Comparison of ENCODE assay signal across 12 cellular contexts in genomic region chr9:111148390-111148993, GRCh38.
DNase-seq lines count a peak whose midpoint lies in the region; ATAC-seq and TF ChIP-seq lines count a peak whose summit lies in the region.
"Had no signal": no experiment of that assay in that cellular context is flagged by ENCODE, and none has a peak within 500 bp of the region (broad histone marks: within the 10 kb centered on the region; RNA-seq: fewer than 3 reads in every experiment).

No MANE protein-coding gene starts in this region.

- H3K27ac ChIP-seq in GM23248: peak overlapping the region; percentile 23
- no peak overlapping the region for H3K27ac ChIP-seq in dorsolateral prefrontal cortex
- H3K27ac ChIP-seq: RWPE1 had no signal

- no peak overlapping the region for H3K9ac ChIP-seq in GM23248

- H3K27me3 ChIP-seq in GM23248 (replicated peaks; ENCODE audit: insufficient read depth) (no peaks in the 10 kb centered on the region), dorsolateral prefrontal cortex (no peaks in the 10 kb centered on the region)

- no peaks in the 10 kb centered on the region for H3K36me3 ChIP-seq in GM23248 (ENCODE audit: low read depth)

- 17 to 24% methylated on average over 5 of the region's 5 CpGs for WGBS in GM23248 (ENCODE audit: low coverage in 1 of 2, low lambda C conversion rate in 2 of 2, missing lambda C conversion rate in 2 of 2), 2 experiments

- H2AFZ ChIP-seq in GM23248: peak overlapping the region; percentile 57

- intact Hi-C loops in dorsolateral prefrontal cortex (cut with DNase I): no loop called here

- no peaks in the 10 kb centered on the region for H3K79me2 ChIP-seq in GM23248 (ENCODE audit: insufficient read depth)

- no peak for TF ChIP-seq CTCF in dorsolateral prefrontal cortex (IDR thresholded peaks at IDR 0.05 in 54 of 56, conservative IDR thresholded peaks at IDR 0.05 in 2 of 56; ENCODE audit: low read depth in 1 of 56, partially characterized antibody in 56 of 56)

- peak; percentile 60 for ATAC-seq in GM18498 (IDR thresholded peaks at IDR 0.05; ENCODE audit: unreplicated experiment)
- ATAC-seq in HG02759 (IDR thresholded peaks at IDR 0.05; ENCODE audit: unreplicated experiment): no peak

- H3K4me1 ChIP-seq in GM23248 (ENCODE audit: insufficient read depth): peaks cover 19% of the 10 kb centered on the region

- in situ Hi-C loops in GM23248 (cut with MboI): no loop called here

- H3F3A ChIP-seq in GM23248 (ENCODE audit: insufficient read depth): peaks cover 8% of the 10 kb centered on the region

- H3K4me3 ChIP-seq in GM23248: no peak overlapping the region
- no peak overlapping the region for H3K4me3 ChIP-seq in dorsolateral prefrontal cortex

- DNase-seq in GM23248 (peak; percentile 52), RPMI7951 (ENCODE audit: low read depth) (peak; percentile 69), left kidney (ENCODE audit: low read depth, low spot score) (peak; percentile 18), NCI-H82 treated with DMSO at 0.1 percent for 48 hours (lab: John Stamatoyannopoulos, UW; ENCODE audit: unreplicated experiment) (no peak), middle frontal gyrus (ENCODE audit: extremely low spot score, low spot score) (no peak), dorsolateral prefrontal cortex (no peak)
- DNase-seq: activated effector memory CD4-positive, alpha-beta T cell treated with Interleukin-2 at 50 U/mL for 16 hours; head of caudate nucleus; NCI-H2081 treated with DMSO at 0.1 percent for 48 hours had no signal

- H3K4me2 ChIP-seq in GM23248 (ENCODE audit: unreplicated experiment): peak overlapping the region; percentile 23

- no peaks in the 10 kb centered on the region for H3K9me3 ChIP-seq in GM23248 (ENCODE audit: low read depth)

- H4K20me1 ChIP-seq in GM23248 (ENCODE audit: insufficient read depth): no peaks in the 10 kb centered on the region

- H3K9me2 ChIP-seq in GM23248 (ENCODE audit: insufficient read depth): no peaks in the 10 kb centered on the region

Comparison
In these comparisons a context has a peak if more than half of its experiments do, and no peak if none do; other contexts are left out.
1. DNase-seq: peak in GM23248 (single experiment), RPMI7951 (single experiment) and left kidney (single experiment); none in NCI-H82 treated with DMSO at 0.1 percent for 48 hours (single experiment), middle frontal gyrus (single experiment) and dorsolateral prefrontal cortex (0 of 10).